ENCODE assay signal across 1 cellular context in the genomic region with DNA sequence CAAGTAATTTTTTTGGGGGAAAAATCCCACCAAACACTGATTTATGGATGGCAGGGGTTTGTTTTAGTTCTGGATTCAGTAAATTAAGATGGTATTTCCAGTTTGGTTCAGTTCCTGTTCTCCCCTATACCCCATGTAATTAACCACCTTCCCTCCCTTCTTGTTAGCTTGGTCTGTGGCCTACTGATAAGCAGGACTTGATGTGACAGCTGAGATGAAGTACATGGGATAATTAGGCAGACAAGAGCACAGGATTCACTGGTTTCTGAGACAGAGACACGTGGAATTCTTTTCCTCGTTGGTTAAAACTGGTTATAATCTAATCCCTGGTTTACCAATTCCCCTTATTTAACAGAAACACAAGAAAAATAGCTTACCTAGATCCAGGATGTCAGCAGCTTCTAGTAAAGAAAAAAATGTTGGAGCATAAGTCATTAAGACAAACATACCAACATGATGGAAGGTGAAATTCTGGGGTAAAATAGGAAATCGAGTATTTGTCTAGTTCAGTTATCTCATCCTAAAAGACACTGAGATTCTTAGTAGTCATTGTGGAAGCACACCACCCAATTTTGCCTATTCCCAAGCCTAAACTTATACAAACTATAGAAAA.
TF ChIP-seq lines count a peak whose summit lies in the region.

No MANE protein-coding gene starts in this region.

TF ChIP-seq in K562, 482 proteins besides CTCF, POLR2A, EP300 and RAD21 (continued from another document and continues in another):
- TF ChIP-seq HDGF (IDR thresholded peaks at IDR 0.05), result no peak
- TF ChIP-seq ETS2 (tag; IDR thresholded peaks at IDR 0.05; ENCODE audit: borderline replicate concordance, poor library complexity, severe bottlenecking), result no peak
- TF ChIP-seq EP400 (IDR thresholded peaks at IDR 0.05), result peak; percentile 62
- peak; percentile 83 for TF ChIP-seq DACH1 (IDR thresholded peaks at IDR 0.05; ENCODE audit: partially characterized antibody)
- no peak for TF ChIP-seq GABPB2 (CRISPR knock-in tag; conservative IDR thresholded peaks at IDR 0.05)
- TF ChIP-seq, protein P1, sequence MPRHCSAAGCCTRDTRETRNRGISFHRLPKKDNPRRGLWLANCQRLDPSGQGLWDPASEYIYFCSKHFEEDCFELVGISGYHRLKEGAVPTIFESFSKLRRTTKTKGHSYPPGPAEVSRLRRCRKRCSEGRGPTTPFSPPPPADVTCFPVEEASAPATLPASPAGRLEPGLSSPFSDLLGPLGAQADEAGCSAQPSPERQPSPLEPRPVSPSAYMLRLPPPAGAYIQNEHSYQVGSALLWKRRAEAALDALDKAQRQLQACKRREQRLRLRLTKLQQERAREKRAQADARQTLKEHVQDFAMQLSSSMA (CRISPR knock-in tag; IDR thresholded peaks at IDR 0.05), result no peak
- TF ChIP-seq CBX1 (IDR thresholded peaks at IDR 0.05; ENCODE audit: low read depth), result no peak
- 0 out of 2 replicates have a peak, but pooled peaks have one; percentile 7 for TF ChIP-seq SMAD3 (CRISPR knock-in tag; conservative IDR thresholded peaks at IDR 0.05)
- TF ChIP-seq, protein P2, sequence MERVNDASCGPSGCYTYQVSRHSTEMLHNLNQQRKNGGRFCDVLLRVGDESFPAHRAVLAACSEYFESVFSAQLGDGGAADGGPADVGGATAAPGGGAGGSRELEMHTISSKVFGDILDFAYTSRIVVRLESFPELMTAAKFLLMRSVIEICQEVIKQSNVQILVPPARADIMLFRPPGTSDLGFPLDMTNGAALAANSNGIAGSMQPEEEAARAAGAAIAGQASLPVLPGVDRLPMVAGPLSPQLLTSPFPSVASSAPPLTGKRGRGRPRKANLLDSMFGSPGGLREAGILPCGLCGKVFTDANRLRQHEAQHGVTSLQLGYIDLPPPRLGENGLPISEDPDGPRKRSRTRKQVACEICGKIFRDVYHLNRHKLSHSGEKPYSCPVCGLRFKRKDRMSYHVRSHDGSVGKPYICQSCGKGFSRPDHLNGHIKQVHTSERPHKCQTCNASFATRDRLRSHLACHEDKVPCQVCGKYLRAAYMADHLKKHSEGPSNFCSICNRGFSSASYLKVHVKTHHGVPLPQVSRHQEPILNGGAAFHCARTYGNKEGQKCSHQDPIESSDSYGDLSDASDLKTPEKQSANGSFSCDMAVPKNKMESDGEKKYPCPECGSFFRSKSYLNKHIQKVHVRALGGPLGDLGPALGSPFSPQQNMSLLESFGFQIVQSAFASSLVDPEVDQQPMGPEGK (CRISPR knock-in tag; IDR thresholded peaks at IDR 0.05; ENCODE audit: borderline replicate concordance), result no peak
- no peak for TF ChIP-seq ZNF79 (CRISPR knock-in tag; IDR thresholded peaks at IDR 0.05; ENCODE audit: low read depth)
- no peak for TF ChIP-seq CHCHD3 (CRISPR knock-in tag; IDR thresholded peaks at IDR 0.05)
- TF ChIP-seq ZFX (CRISPR knock-in tag; IDR thresholded peaks at IDR 0.05), result no peak
- no peak for TF ChIP-seq CEBPB (tag; IDR thresholded peaks at IDR 0.05)
- no peak for TF ChIP-seq SAFB (IDR thresholded peaks at IDR 0.05; ENCODE audit: borderline replicate concordance, low read depth, low read length)
- TF ChIP-seq, protein P3, sequence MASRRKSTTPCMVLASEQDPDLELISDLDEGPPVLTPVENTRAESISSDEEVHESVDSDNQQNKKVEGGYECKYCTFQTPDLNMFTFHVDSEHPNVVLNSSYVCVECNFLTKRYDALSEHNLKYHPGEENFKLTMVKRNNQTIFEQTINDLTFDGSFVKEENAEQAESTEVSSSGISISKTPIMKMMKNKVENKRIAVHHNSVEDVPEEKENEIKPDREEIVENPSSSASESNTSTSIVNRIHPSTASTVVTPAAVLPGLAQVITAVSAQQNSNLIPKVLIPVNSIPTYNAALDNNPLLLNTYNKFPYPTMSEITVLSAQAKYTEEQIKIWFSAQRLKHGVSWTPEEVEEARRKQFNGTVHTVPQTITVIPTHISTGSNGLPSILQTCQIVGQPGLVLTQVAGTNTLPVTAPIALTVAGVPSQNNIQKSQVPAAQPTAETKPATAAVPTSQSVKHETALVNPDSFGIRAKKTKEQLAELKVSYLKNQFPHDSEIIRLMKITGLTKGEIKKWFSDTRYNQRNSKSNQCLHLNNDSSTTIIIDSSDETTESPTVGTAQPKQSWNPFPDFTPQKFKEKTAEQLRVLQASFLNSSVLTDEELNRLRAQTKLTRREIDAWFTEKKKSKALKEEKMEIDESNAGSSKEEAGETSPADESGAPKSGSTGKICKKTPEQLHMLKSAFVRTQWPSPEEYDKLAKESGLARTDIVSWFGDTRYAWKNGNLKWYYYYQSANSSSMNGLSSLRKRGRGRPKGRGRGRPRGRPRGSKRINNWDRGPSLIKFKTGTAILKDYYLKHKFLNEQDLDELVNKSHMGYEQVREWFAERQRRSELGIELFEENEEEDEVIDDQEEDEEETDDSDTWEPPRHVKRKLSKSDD (conservative IDR thresholded peaks at IDR 0.05; ENCODE audit: low read length), result no peak
- TF ChIP-seq, protein P4, sequence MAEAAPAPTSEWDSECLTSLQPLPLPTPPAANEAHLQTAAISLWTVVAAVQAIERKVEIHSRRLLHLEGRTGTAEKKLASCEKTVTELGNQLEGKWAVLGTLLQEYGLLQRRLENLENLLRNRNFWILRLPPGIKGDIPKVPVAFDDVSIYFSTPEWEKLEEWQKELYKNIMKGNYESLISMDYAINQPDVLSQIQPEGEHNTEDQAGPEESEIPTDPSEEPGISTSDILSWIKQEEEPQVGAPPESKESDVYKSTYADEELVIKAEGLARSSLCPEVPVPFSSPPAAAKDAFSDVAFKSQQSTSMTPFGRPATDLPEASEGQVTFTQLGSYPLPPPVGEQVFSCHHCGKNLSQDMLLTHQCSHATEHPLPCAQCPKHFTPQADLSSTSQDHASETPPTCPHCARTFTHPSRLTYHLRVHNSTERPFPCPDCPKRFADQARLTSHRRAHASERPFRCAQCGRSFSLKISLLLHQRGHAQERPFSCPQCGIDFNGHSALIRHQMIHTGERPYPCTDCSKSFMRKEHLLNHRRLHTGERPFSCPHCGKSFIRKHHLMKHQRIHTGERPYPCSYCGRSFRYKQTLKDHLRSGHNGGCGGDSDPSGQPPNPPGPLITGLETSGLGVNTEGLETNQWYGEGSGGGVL (CRISPR knock-in tag; IDR thresholded peaks at IDR 0.05), result no peak
- TF ChIP-seq EHMT2 (IDR thresholded peaks at IDR 0.05), result no peak
- TF ChIP-seq, protein P5, sequence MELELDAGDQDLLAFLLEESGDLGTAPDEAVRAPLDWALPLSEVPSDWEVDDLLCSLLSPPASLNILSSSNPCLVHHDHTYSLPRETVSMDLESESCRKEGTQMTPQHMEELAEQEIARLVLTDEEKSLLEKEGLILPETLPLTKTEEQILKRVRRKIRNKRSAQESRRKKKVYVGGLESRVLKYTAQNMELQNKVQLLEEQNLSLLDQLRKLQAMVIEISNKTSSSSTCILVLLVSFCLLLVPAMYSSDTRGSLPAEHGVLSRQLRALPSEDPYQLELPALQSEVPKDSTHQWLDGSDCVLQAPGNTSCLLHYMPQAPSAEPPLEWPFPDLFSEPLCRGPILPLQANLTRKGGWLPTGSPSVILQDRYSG (tag; conservative IDR thresholded peaks at IDR 0.05; ENCODE audit: low read depth), result no peak
- TF ChIP-seq ADNP (tag; IDR thresholded peaks at IDR 0.05), result no peak
- TF ChIP-seq HOXB6 (CRISPR knock-in tag; IDR thresholded peaks at IDR 0.05; ENCODE audit: borderline replicate concordance), result no peak
- no peak for TF ChIP-seq XRCC3 (IDR thresholded peaks at IDR 0.05)
- no peak for TF ChIP-seq ATF1 (CRISPR knock-in tag; IDR thresholded peaks at IDR 0.05)
- 0 out of 2 replicates have a peak, but pooled peaks have one; percentile 11 for TF ChIP-seq ATF1 (tag; IDR thresholded peaks at IDR 0.05)
- TF ChIP-seq ZNF263 (CRISPR knock-in tag; IDR thresholded peaks at IDR 0.05; ENCODE audit: borderline replicate concordance), result no peak
- no peak for TF ChIP-seq STAT5B (CRISPR knock-in tag; IDR thresholded peaks at IDR 0.05)
- no peak for TF ChIP-seq ZNF197 (CRISPR knock-in tag; IDR thresholded peaks at IDR 0.05; ENCODE audit: low read depth)
- no peak for TF ChIP-seq SRF (CRISPR knock-in tag; IDR thresholded peaks at IDR 0.05)
- TF ChIP-seq, protein P6, sequence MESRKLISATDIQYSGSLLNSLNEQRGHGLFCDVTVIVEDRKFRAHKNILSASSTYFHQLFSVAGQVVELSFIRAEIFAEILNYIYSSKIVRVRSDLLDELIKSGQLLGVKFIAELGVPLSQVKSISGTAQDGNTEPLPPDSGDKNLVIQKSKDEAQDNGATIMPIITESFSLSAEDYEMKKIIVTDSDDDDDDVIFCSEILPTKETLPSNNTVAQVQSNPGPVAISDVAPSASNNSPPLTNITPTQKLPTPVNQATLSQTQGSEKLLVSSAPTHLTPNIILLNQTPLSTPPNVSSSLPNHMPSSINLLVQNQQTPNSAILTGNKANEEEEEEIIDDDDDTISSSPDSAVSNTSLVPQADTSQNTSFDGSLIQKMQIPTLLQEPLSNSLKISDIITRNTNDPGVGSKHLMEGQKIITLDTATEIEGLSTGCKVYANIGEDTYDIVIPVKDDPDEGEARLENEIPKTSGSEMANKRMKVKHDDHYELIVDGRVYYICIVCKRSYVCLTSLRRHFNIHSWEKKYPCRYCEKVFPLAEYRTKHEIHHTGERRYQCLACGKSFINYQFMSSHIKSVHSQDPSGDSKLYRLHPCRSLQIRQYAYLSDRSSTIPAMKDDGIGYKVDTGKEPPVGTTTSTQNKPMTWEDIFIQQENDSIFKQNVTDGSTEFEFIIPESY (CRISPR knock-in tag; IDR thresholded peaks at IDR 0.05), result no peak
- TF ChIP-seq ZNF75A (CRISPR knock-in tag; IDR thresholded peaks at IDR 0.05), result no peak
- TF ChIP-seq PCBP1 (IDR thresholded peaks at IDR 0.05; ENCODE audit: low read depth, low read length, poor library complexity, severe bottlenecking), result no peak
- TF ChIP-seq, protein P7, sequence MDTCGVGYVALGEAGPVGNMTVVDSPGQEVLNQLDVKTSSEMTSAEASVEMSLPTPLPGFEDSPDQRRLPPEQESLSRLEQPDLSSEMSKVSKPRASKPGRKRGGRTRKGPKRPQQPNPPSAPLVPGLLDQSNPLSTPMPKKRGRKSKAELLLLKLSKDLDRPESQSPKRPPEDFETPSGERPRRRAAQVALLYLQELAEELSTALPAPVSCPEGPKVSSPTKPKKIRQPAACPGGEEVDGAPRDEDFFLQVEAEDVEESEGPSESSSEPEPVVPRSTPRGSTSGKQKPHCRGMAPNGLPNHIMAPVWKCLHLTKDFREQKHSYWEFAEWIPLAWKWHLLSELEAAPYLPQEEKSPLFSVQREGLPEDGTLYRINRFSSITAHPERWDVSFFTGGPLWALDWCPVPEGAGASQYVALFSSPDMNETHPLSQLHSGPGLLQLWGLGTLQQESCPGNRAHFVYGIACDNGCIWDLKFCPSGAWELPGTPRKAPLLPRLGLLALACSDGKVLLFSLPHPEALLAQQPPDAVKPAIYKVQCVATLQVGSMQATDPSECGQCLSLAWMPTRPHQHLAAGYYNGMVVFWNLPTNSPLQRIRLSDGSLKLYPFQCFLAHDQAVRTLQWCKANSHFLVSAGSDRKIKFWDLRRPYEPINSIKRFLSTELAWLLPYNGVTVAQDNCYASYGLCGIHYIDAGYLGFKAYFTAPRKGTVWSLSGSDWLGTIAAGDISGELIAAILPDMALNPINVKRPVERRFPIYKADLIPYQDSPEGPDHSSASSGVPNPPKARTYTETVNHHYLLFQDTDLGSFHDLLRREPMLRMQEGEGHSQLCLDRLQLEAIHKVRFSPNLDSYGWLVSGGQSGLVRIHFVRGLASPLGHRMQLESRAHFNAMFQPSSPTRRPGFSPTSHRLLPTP (IDR thresholded peaks at IDR 0.05; ENCODE audit: borderline replicate concordance, extremely low read depth, insufficient read length), result no peak
- no peak for TF ChIP-seq BRCA1 (IDR thresholded peaks at IDR 0.05)
- no peak for TF ChIP-seq BRCA1 (CRISPR knock-in tag; IDR thresholded peaks at IDR 0.05)
- peak; percentile 77 for TF ChIP-seq PYGO2 (tag; IDR thresholded peaks at IDR 0.05)
- peak; percentile 97 for TF ChIP-seq TCF3 (CRISPR knock-in tag; IDR thresholded peaks at IDR 0.05)
- TF ChIP-seq SNRNP70 (optimal IDR thresholded peaks at IDR 0.05; ENCODE audit: low read depth, low read length), result no peak
- TF ChIP-seq NR2C2 (CRISPR knock-in tag; IDR thresholded peaks at IDR 0.05), result no peak
- TF ChIP-seq NR2C2 (tag; IDR thresholded peaks at IDR 0.05), result no peak
- TF ChIP-seq, protein P8, sequence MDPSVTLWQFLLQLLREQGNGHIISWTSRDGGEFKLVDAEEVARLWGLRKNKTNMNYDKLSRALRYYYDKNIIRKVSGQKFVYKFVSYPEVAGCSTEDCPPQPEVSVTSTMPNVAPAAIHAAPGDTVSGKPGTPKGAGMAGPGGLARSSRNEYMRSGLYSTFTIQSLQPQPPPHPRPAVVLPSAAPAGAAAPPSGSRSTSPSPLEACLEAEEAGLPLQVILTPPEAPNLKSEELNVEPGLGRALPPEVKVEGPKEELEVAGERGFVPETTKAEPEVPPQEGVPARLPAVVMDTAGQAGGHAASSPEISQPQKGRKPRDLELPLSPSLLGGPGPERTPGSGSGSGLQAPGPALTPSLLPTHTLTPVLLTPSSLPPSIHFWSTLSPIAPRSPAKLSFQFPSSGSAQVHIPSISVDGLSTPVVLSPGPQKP (CRISPR knock-in tag; IDR thresholded peaks at IDR 0.05), result no peak
- TF ChIP-seq, protein P9, sequence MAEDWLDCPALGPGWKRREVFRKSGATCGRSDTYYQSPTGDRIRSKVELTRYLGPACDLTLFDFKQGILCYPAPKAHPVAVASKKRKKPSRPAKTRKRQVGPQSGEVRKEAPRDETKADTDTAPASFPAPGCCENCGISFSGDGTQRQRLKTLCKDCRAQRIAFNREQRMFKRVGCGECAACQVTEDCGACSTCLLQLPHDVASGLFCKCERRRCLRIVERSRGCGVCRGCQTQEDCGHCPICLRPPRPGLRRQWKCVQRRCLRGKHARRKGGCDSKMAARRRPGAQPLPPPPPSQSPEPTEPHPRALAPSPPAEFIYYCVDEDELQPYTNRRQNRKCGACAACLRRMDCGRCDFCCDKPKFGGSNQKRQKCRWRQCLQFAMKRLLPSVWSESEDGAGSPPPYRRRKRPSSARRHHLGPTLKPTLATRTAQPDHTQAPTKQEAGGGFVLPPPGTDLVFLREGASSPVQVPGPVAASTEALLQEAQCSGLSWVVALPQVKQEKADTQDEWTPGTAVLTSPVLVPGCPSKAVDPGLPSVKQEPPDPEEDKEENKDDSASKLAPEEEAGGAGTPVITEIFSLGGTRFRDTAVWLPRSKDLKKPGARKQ (CRISPR knock-in tag; IDR thresholded peaks at IDR 0.05), result no peak
- no peak for TF ChIP-seq ZNF431 (CRISPR knock-in tag; IDR thresholded peaks at IDR 0.05)
- TF ChIP-seq, protein P10, sequence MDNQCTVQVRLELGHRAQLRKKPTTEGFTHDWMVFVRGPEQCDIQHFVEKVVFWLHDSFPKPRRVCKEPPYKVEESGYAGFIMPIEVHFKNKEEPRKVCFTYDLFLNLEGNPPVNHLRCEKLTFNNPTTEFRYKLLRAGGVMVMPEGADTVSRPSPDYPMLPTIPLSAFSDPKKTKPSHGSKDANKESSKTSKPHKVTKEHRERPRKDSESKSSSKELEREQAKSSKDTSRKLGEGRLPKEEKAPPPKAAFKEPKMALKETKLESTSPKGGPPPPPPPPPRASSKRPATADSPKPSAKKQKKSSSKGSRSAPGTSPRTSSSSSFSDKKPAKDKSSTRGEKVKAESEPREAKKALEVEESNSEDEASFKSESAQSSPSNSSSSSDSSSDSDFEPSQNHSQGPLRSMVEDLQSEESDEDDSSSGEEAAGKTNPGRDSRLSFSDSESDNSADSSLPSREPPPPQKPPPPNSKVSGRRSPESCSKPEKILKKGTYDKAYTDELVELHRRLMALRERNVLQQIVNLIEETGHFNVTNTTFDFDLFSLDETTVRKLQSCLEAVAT (IDR thresholded peaks at IDR 0.05), result peak in 1 of 2 experiments; percentile 56; a peak in 1 of 4 replicates
